12 cellular contexts compared by ENCODE assay signal in the genomic region with DNA sequence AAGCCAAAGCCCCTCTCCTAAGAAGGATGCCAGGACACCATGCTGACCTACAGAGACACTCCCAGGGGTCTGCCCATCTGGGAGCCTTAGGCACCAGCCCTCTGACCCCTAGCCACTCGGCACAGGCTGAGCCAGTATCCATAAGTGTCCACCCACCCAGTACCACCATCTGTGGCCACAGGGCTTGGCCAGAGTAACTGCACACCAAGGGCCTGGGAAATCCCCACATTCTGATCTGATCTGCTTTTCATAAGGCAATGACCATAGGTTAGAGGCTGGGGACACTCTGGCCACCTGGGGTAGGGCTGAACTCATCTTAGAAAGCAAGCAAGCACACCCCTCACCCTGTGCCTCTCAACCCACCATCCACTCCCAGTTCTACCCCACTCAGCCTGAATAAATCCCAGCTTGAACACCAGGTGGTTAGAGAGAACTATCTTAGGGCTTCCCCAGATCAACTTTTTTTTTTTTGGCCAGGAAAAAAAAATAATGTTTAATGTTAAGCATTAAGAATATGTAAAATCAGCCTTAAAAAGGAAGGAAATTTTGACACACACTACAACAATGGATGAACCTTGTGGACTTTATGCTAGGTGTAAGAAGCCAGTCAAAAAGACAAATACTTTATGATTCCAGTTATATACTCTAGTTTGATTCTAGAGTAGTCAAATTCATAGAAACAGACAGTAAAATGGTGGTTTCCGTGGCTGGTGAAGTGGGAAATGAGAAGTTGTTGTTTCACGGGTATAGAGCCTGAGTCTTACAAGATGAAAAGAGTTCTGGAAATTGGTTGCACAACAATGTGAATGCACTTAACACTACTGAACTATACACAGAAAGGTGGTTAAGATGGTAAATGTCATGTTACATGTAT. TPM values are rescaled to one million over a fixed set of nuclear protein-coding genes. Genes with fewer than 3 reads are reported as not detected.
DNase-seq lines count a peak whose midpoint lies in the region; ATAC-seq and TF ChIP-seq lines count a peak whose summit lies in the region.
"Had no signal": no experiment of that assay in that cellular context is flagged by ENCODE, and none has a peak within 500 bp of the region (broad histone marks: within the 10 kb centered on the region; RNA-seq: fewer than 3 reads in every experiment).

No MANE protein-coding gene starts in this region.

- H3K36me3 ChIP-seq in ascending aorta (peaks cover 35 to 42% of the 10 kb centered on the region in 2 donors), gastrocnemius medialis (peaks cover 0 to 58% of the 10 kb centered on the region in 2 donors)

- CTCF ChIA-PET in activated naive CD4-positive, alpha-beta T cell treated with anti-CD3 and anti-CD28 coated beads, Interleukin-2, amount 10 ng/mL, durations not matched to agents 7 days and 5 days (lab: Charles Lee), result interaction anchor here (0.9 to 1.7 kb wide), 9 partner anchors 10 to 554 kb away, joined by 3 to 10 read pairs (median 3); a partner anchor contains a TSS

- H3K4me3 ChIP-seq in ascending aorta, result no peak overlapping the region
- no peak overlapping the region for H3K4me3 ChIP-seq in gastrocnemius medialis

- peak overlapping the region; percentile 94 for H3K27ac Mint-ChIP-seq in activated naive CD4-positive, alpha-beta T cell treated with anti-CD3 and anti-CD28 coated beads, Interleukin-2, amount 10 ng/mL, durations not matched to agents 7 days and 5 days
- H3K27ac Mint-ChIP-seq in activated T-cell treated with anti-CD3 and anti-CD28 coated beads, Interleukin-2, amount 50 U/mL, for 72 hours, result peak overlapping the region; percentile 95
- peak overlapping the region; percentile 95 for H3K27ac Mint-ChIP-seq in stimulated activated naive CD8-positive, alpha-beta T cell treated with anti-CD3 and anti-CD28 coated beads, Interleukin-15, Interleukin-2, amounts not matched to agents 100 ng/mL and 50 ng/mL, for 24 hours

- peaks cover 80% of the 10 kb centered on the region for H3K36me3 Mint-ChIP-seq in activated naive CD4-positive, alpha-beta T cell treated with anti-CD3 and anti-CD28 coated beads, Interleukin-2, amount 10 ng/mL, durations not matched to agents 7 days and 5 days
- H3K36me3 Mint-ChIP-seq in activated T-cell treated with anti-CD3 and anti-CD28 coated beads, Interleukin-2, amount 50 U/mL, for 72 hours (ENCODE audit: insufficient read depth in 2 of 2), result peaks cover 10 to 20% of the 10 kb centered on the region in 2 donors
- H3K36me3 Mint-ChIP-seq in stimulated activated naive CD8-positive, alpha-beta T cell treated with anti-CD3 and anti-CD28 coated beads, Interleukin-15, Interleukin-2, amounts not matched to agents 100 ng/mL and 50 ng/mL, for 24 hours (ENCODE audit: low read depth), result peaks cover 87% of the 10 kb centered on the region

- H3K4me3 Mint-ChIP-seq in activated naive CD4-positive, alpha-beta T cell treated with anti-CD3 and anti-CD28 coated beads, Interleukin-2, amount 10 ng/mL, durations not matched to agents 7 days and 5 days, result peak overlapping the region; percentile 53
- H3K4me3 Mint-ChIP-seq in activated T-cell treated with anti-CD3 and anti-CD28 coated beads, Interleukin-2, amount 50 U/mL, for 72 hours, result peak overlapping the region; percentile 66 to 81
- peak overlapping the region; percentile 79 for H3K4me3 Mint-ChIP-seq in stimulated activated naive CD8-positive, alpha-beta T cell treated with anti-CD3 and anti-CD28 coated beads, Interleukin-15, Interleukin-2, amounts not matched to agents 100 ng/mL and 50 ng/mL, for 24 hours
- H3K4me3 Mint-ChIP-seq: neural crest cell had no signal

- H3K9me3 Mint-ChIP-seq in activated naive CD4-positive, alpha-beta T cell treated with anti-CD3 and anti-CD28 coated beads, Interleukin-2, amount 10 ng/mL, durations not matched to agents 7 days and 5 days, result no peaks in the 10 kb centered on the region
- peaks cover 0 to 2% of the 10 kb centered on the region in 2 donors for H3K9me3 Mint-ChIP-seq in activated T-cell treated with anti-CD3 and anti-CD28 coated beads, Interleukin-2, amount 50 U/mL, for 72 hours
- no peaks in the 10 kb centered on the region for H3K9me3 Mint-ChIP-seq in stimulated activated naive CD8-positive, alpha-beta T cell treated with anti-CD3 and anti-CD28 coated beads, Interleukin-15, Interleukin-2, amounts not matched to agents 100 ng/mL and 50 ng/mL, for 24 hours
- H3K9me3 Mint-ChIP-seq: neural crest cell had no signal

- H3K27ac ChIP-seq in ascending aorta, result no peak overlapping the region
- H3K27ac ChIP-seq in gastrocnemius medialis, result no peak overlapping the region

- peak; percentile 56 for DNase-seq in activated naive CD4-positive, alpha-beta T cell treated with anti-CD3 and anti-CD28 coated beads, Interleukin-2, amount 10 ng/mL, durations not matched to agents 7 days and 5 days
- no peak for DNase-seq in activated naive CD4-positive, alpha-beta T cell treated with Interleukin-2 at 50 U/mL for 16 hours
- DNase-seq in activated T-cell treated with anti-CD3 and anti-CD28 coated beads, Interleukin-2, amount 50 U/mL, for 72 hours, result peak; percentile 70 to 76
- DNase-seq in ascending aorta (ENCODE audit: low spot score in 2 of 2), result no peak
- no peak for DNase-seq in gastrocnemius medialis
- DNase-seq: erythroblast, NCI-H1092 treated with DMSO at 0.1 percent for 48 hours, NCI-H82 had no signal

- TF ChIP-seq CTCF in ascending aorta (IDR thresholded peaks at IDR 0.05) (no peak), gastrocnemius medialis (IDR thresholded peaks at IDR 0.05 in 4 of 5, conservative IDR thresholded peaks at IDR 0.05 in 1 of 5) (no peak)

- intact Hi-C loops in ascending aorta (cut with DNase I), result no loop called here
- intact Hi-C loops in gastrocnemius medialis (cut with DNase I; ENCODE audit: low total_unique reads), result no loop called here

- no peaks in the 10 kb centered on the region for H3K9me3 ChIP-seq in ascending aorta
- H3K9me3 ChIP-seq in gastrocnemius medialis, result no peaks in the 10 kb centered on the region

- peaks cover 84% of the 10 kb centered on the region for H3K4me1 Mint-ChIP-seq in activated naive CD4-positive, alpha-beta T cell treated with anti-CD3 and anti-CD28 coated beads, Interleukin-2, amount 10 ng/mL, durations not matched to agents 7 days and 5 days
- H3K4me1 Mint-ChIP-seq in activated T-cell treated with anti-CD3 and anti-CD28 coated beads, Interleukin-2, amount 50 U/mL, for 72 hours (ENCODE audit: low read depth), result peaks cover 57% of the 10 kb centered on the region
- peaks cover 76% of the 10 kb centered on the region for H3K4me1 Mint-ChIP-seq in stimulated activated naive CD8-positive, alpha-beta T cell treated with anti-CD3 and anti-CD28 coated beads, Interleukin-15, Interleukin-2, amounts not matched to agents 100 ng/mL and 50 ng/mL, for 24 hours (ENCODE audit: low read depth)

- H3K27me3 Mint-ChIP-seq in activated naive CD4-positive, alpha-beta T cell treated with anti-CD3 and anti-CD28 coated beads, Interleukin-2, amount 10 ng/mL, durations not matched to agents 7 days and 5 days, result no peaks in the 10 kb centered on the region
- H3K27me3 Mint-ChIP-seq in activated T-cell treated with anti-CD3 and anti-CD28 coated beads, Interleukin-2, amount 50 U/mL, for 72 hours (ENCODE audit: low read depth), result no peaks in the 10 kb centered on the region
- no peaks in the 10 kb centered on the region for H3K27me3 Mint-ChIP-seq in stimulated activated naive CD8-positive, alpha-beta T cell treated with anti-CD3 and anti-CD28 coated beads, Interleukin-15, Interleukin-2, amounts not matched to agents 100 ng/mL and 50 ng/mL, for 24 hours

- TF ChIP-seq POLR2A in gastrocnemius medialis (IDR thresholded peaks at IDR 0.05), result no peak

- in situ Hi-C loops in gastrocnemius medialis (cut with MboI; ENCODE audit: low sequenced_read_pairs in 4 of 4), result loop anchor here in 1 of 4 donors (25.0 kb wide), 1 partner anchor 881 kb away; no protein-coding TSS in a partner anchor

- no peaks in the 10 kb centered on the region for H3K27me3 ChIP-seq in ascending aorta
- H3K27me3 ChIP-seq in gastrocnemius medialis, result no peaks in the 10 kb centered on the region

- peak; percentile 52 for ATAC-seq in HG03354 (IDR thresholded peaks at IDR 0.05; ENCODE audit: poor library complexity, severe bottlenecking, unreplicated experiment)
- ATAC-seq in activated T-cell treated with anti-CD3 and anti-CD28 coated beads, Interleukin-2, amount 50 U/mL, for 72 hours (replicated peaks in 1 of 2), result peak; percentile 91 to 92
- no peak for ATAC-seq in gastrocnemius medialis
- no peak for ATAC-seq in GM19328 (IDR thresholded peaks at IDR 0.05; ENCODE audit: unreplicated experiment)

- H3K4me1 ChIP-seq in ascending aorta (no peaks in the 10 kb centered on the region), gastrocnemius medialis (no peaks in the 10 kb centered on the region)

RNA-seq across cellular contexts. Expression of a gene that starts 6.2 kb away (rescaled TPM):
- total RNA-seq in activated T-cell treated with anti-CD3 and anti-CD28 coated beads, Interleukin-2, amount 50 U/mL, for 72 hours, result 10 to 100 TPM; 23.6 to 28.0 TPM
- 185 TPM for total RNA-seq in ascending aorta
- 10 to 100 TPM; 22.3 to 50.0 (median 47.3) TPM for total RNA-seq in gastrocnemius medialis

RNA-seq across cellular contexts. Expression of a gene that starts 37.7 kb away (rescaled TPM):
- total RNA-seq in activated T-cell treated with anti-CD3 and anti-CD28 coated beads, Interleukin-2, amount 50 U/mL, for 72 hours, result 10 to 100 TPM; 38.6 to 40.4 TPM
- total RNA-seq in ascending aorta, result 8.8 TPM
- 100 to 1,000 TPM in 1 of 4 donors, 10 to 100 TPM in 3; 71.4 to 107 (median 84.5) TPM for total RNA-seq in gastrocnemius medialis

RNA-seq across cellular contexts. Expression of a gene that starts 48.6 kb away (rescaled TPM):
- total RNA-seq in activated T-cell treated with anti-CD3 and anti-CD28 coated beads, Interleukin-2, amount 50 U/mL, for 72 hours, result under 1 TPM; 0.31 to 0.58 TPM
- total RNA-seq in ascending aorta (7.2 TPM), gastrocnemius medialis (10 to 100 TPM in 1 of 4 donors, 1 to 10 TPM in 3; 2.1 to 13.6 (median 3.6) TPM)

Comparison
In these comparisons a context has a peak if more than half of its experiments do, and no peak if none do; other contexts are left out.
1. DNase-seq: peak in activated naive CD4-positive, alpha-beta T cell treated with anti-CD3 and anti-CD28 coated beads, Interleukin-2, amount 10 ng/mL, durations not matched to agents 7 days and 5 days (single experiment) and activated T-cell treated with anti-CD3 and anti-CD28 coated beads, Interleukin-2, amount 50 U/mL, for 72 hours (2 of 2); none in activated naive CD4-positive, alpha-beta T cell treated with Interleukin-2 at 50 U/mL for 16 hours (single experiment), ascending aorta (0 of 2) and gastrocnemius medialis (0 of 2).
2. ATAC-seq: peak in HG03354 (single experiment) and activated T-cell treated with anti-CD3 and anti-CD28 coated beads, Interleukin-2, amount 50 U/mL, for 72 hours (2 of 2); none in gastrocnemius medialis (0 of 2) and GM19328 (single experiment).
3. Peak in every context shown above with its lines, with median percentiles within 50 percentile points of each other: H3K27ac Mint-ChIP-seq and H3K4me3 Mint-ChIP-seq.